ENCODE assay signal across 1 cellular context in the genomic region with DNA sequence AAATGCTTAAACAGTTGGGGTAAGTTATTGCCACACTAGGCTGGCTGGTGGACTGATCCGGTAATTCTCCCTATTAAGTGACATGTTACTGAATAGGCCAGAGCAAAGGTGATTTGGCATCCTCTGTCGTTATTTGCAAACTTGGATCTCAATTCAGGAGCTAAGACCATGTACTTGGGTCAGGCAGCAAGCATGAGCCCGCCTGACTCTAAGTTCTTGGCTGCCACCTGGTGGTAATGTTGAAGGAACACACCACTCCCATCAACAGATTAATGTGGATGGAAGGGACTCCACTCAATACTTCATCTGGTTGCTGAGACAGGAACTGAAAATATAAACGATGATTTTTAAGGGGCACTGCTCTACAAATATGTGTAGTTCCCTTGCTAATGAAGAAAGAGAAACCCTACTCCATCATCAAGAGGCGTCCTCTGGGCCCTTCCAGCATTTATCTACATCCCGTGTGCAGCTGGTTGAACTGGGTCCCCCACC.
TF ChIP-seq lines count a peak whose summit lies in the region.

No MANE protein-coding gene starts in this region.

TF ChIP-seq in GM12878, 131 proteins besides CTCF, POLR2A, EP300 and RAD21 (continued from another document):
- TF ChIP-seq RBBP5 (conservative IDR thresholded peaks at IDR 0.05): no peak
- TF ChIP-seq, protein P1, sequence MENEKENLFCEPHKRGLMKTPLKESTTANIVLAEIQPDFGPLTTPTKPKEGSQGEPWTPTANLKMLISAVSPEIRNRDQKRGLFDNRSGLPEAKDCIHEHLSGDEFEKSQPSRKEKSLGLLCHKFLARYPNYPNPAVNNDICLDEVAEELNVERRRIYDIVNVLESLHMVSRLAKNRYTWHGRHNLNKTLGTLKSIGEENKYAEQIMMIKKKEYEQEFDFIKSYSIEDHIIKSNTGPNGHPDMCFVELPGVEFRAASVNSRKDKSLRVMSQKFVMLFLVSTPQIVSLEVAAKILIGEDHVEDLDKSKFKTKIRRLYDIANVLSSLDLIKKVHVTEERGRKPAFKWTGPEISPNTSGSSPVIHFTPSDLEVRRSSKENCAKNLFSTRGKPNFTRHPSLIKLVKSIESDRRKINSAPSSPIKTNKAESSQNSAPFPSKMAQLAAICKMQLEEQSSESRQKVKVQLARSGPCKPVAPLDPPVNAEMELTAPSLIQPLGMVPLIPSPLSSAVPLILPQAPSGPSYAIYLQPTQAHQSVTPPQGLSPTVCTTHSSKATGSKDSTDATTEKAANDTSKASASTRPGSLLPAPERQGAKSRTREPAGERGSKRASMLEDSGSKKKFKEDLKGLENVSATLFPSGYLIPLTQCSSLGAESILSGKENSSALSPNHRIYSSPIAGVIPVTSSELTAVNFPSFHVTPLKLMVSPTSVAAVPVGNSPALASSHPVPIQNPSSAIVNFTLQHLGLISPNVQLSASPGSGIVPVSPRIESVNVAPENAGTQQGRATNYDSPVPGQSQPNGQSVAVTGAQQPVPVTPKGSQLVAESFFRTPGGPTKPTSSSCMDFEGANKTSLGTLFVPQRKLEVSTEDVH (IDR thresholded peaks at IDR 0.05; ENCODE audit: low read depth, partially characterized antibody): no peak
